ENCODE assay signal across 20 cellular contexts in the genomic region with DNA sequence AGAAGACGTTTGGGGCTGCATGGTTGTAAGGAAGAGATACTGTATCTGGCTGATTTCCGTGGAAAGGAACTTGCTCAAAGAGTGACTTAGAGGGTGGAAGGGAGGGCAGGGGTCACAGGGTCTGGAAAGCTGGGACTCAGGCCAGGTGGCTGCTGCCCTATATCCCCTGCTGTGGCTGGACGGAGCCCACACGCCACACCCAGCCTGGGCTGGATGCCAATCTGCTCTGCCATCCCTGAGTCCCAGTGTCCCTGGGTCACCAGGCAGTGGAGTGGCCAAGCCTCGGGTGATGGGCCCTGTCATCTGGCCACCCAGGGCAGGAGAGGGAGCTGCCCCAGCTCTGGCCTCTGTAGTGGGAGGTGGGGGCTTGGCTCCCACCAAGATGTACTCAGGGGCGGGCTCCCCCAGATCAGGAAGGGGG. TPM values are rescaled to one million over a fixed set of nuclear protein-coding genes. Genes with fewer than 3 reads are reported as not detected.
DNase-seq lines count a peak whose midpoint lies in the region; ATAC-seq, FAIRE-seq and TF ChIP-seq lines count a peak whose summit lies in the region.
"Had no signal": no experiment of that assay in that cellular context is flagged by ENCODE, and none has a peak within 500 bp of the region (broad histone marks: within the 10 kb centered on the region; RNA-seq: fewer than 3 reads in every experiment).

No MANE protein-coding gene starts in this region.

- no peak overlapping the region for H3K4me3 ChIP-seq in liver (ENCODE audit: low read depth in 1 of 3, low read length in 3 of 3)
- no peak overlapping the region for H3K4me3 ChIP-seq in HepG2 (replicated peaks in 1 of 3; ENCODE audit: insufficient read depth in 1 of 3, low read depth in 2 of 3, low read length in 3 of 3)
- H3K4me3 ChIP-seq in mucosa of descending colon, result no peak overlapping the region
- H3K4me3 ChIP-seq in brain microvascular endothelial cell (ENCODE audit: low read depth, low read length), result no peak overlapping the region
- H3K4me3 ChIP-seq: pancreas had no signal

- H4K20me1 ChIP-seq in HepG2 (ENCODE audit: insufficient read depth, low read length), result no peaks in the 10 kb centered on the region

- BruUV-seq in HepG2 (replicated peaks; lab: Mats Ljungman, UMichigan), result no TSS peak

- no peak for FAIRE-seq in HepG2 (lab: Jason Lieb, UNC)
- FAIRE-seq: GM19239, pancreas had no signal

- TF ChIP-seq RAD21 in liver (IDR thresholded peaks at IDR 0.05), result peak; percentile 54 to 65
- no peak for TF ChIP-seq RAD21 in HepG2 (CRISPR knock-in tag; IDR thresholded peaks at IDR 0.05)

- H3K4me2 ChIP-seq in HepG2 (ENCODE audit: low read depth, low read length), result no peak overlapping the region

- TF ChIP-seq CTCF in liver (IDR thresholded peaks at IDR 0.05; ENCODE audit: low read depth, low read length, missing input control) (no peak), HepG2 (CRISPR knock-in tag; IDR thresholded peaks at IDR 0.05) (no peak), mucosa of descending colon (IDR thresholded peaks at IDR 0.05) (no peak), RWPE1 (conservative IDR thresholded peaks at IDR 0.05; ENCODE audit: low read depth) (no peak), brain microvascular endothelial cell (IDR thresholded peaks at IDR 0.05; ENCODE audit: low read depth, low read length, missing control alignments) (no peak)

- no peaks in the 10 kb centered on the region for H3K79me2 ChIP-seq in HepG2 (ENCODE audit: insufficient read depth, low read length)

- TF ChIP-seq POLR2A in HepG2 (IDR thresholded peaks at IDR 0.05; ENCODE audit: insufficient read depth in 1 of 2, low read depth in 2 of 2, low read length in 2 of 2), result no peak

- POLR2A ChIA-PET in HepG2 (lab: Yijun Ruan, JAX) (no interaction called here), RWPE1 (lab: Yijun Ruan, JAX; ENCODE audit: low non-redundant PET) (no interaction called here)

- DNase-seq in HepG2 (ENCODE audit: low spot score) (no peak), dermis blood vessel endothelial cell (peak; percentile 13), mucosa of descending colon (peak in 1 of 3 donors; percentile 29), SKM-1 treated with dmso at 0.1 percent for 144 hours (lab: John Stamatoyannopoulos, UW; ENCODE audit: unreplicated experiment) (no peak), SHP77 treated with DMSO at 0.1 percent for 48 hours (lab: John Stamatoyannopoulos, UW) (no peak), RWPE1 (ENCODE audit: low spot score) (no peak), brain microvascular endothelial cell (no peak)
- DNase-seq: immature natural killer cell; Karpas-422; NCI-H1694; NCI-H446; stimulated activated CD4-positive, alpha-beta T cell treated with anti-CD3 and anti-CD28 coated beads, Interleukin-15, amount 100 ng/mL, for 24 hours had no signal

- ATAC-seq in HepG2 (no peak), mucosa of descending colon (peak; percentile 54)
- ATAC-seq: activated CD4-positive, CD25-positive, alpha-beta regulatory T cell treated with anti-CD3 and anti-CD28 coated beads, Interleukin-2, amount 50 U/mL, for 24 hours; pancreas; T-cell had no signal

- H3K9ac ChIP-seq in liver (ENCODE audit: low read depth in 1 of 2, low read length in 2 of 2), result no peak overlapping the region
- H3K9ac ChIP-seq in HepG2 (ENCODE audit: insufficient read depth, low read depth, low read length), result no peak overlapping the region

- no peaks in the 10 kb centered on the region for H3K27me3 ChIP-seq in liver (ENCODE audit: control insufficient read depth in 4 of 4, insufficient read depth in 4 of 4, low read length in 3 of 4)
- no peaks in the 10 kb centered on the region for H3K27me3 ChIP-seq in HepG2 (ENCODE audit: control insufficient read depth in 1 of 2, insufficient read depth in 2 of 2, low read length in 2 of 2)
- no peaks in the 10 kb centered on the region for H3K27me3 ChIP-seq in brain microvascular endothelial cell (replicated peaks)
- H3K27me3 ChIP-seq: pancreas had no signal

- H3K9me3 ChIP-seq in liver (ENCODE audit: control insufficient read depth in 4 of 4, low read length in 3 of 4) (no peaks in the 10 kb centered on the region), HepG2 (ENCODE audit: low read length) (no peaks in the 10 kb centered on the region), mucosa of descending colon (no peaks in the 10 kb centered on the region)
- H3K9me3 ChIP-seq: Caco-2, pancreas had no signal

- H3K36me3 ChIP-seq in liver (ENCODE audit: control insufficient read depth in 4 of 4, insufficient read depth in 3 of 4, low read depth in 1 of 4, low read length in 3 of 4) (peaks cover 5 to 41% (median 23%) of the 10 kb centered on the region in 4 donors), HepG2 (replicated peaks in 1 of 2; ENCODE audit: control insufficient read depth in 1 of 2, insufficient read depth in 2 of 2, low read length in 2 of 2) (peaks cover 16 to 49% of the 10 kb centered on the region in 2 experiments; a peak in 4 of 5 replicates), mucosa of descending colon (ENCODE audit: low read depth) (peaks cover 6% of the 10 kb centered on the region), brain microvascular endothelial cell (replicated peaks) (peaks cover 28% of the 10 kb centered on the region)

- no peak overlapping the region for H2AFZ ChIP-seq in HepG2 (ENCODE audit: low read length)

- TF ChIP-seq EP300 in HepG2 (IDR thresholded peaks at IDR 0.05; ENCODE audit: low read depth in 2 of 2, low read length in 2 of 2) (no peak), HepG2 (CRISPR knock-in tag; IDR thresholded peaks at IDR 0.05; ENCODE audit: borderline replicate concordance) (no peak)

- CTCF ChIA-PET in HepG2 (lab: Yijun Ruan, JAX; ENCODE audit: low intra/inter-chr PET ratio, low total read pairs) (no interaction called here), RWPE1 (lab: Yijun Ruan, JAX) (no interaction called here)

- H3K4me1 ChIP-seq in liver (ENCODE audit: control insufficient read depth in 4 of 4, insufficient read depth in 4 of 4, low read length in 3 of 4) (peaks cover 0 to 10% (median 1%) of the 10 kb centered on the region in 4 donors), HepG2 (ENCODE audit: insufficient read depth, low read length) (no peaks in the 10 kb centered on the region), mucosa of descending colon (ENCODE audit: low read depth) (no peaks in the 10 kb centered on the region)
- H3K4me1 ChIP-seq: Caco-2, pancreas had no signal

- WGBS in liver, result 33% methylated on average over 6 of the region's 6 CpGs
- 70% methylated on average over 4 of the region's 6 CpGs for WGBS in HepG2 (ENCODE audit: low lambda C conversion rate)

- intact Hi-C loops in HepG2 (cut with micrococcal nuclease; ENCODE audit: unreplicated experiment) (no loop called here), mucosa of descending colon (cut with DNase I, micrococcal nuclease) (no loop called here)

- in situ Hi-C loops in HepG2 (cut with HindIII; ENCODE audit: extremely low pct_ligation_motif_present, low pct_unique_long_range_greater_than_20kb) (no loop called here), brain microvascular endothelial cell (cut with HindIII; ENCODE audit: low pct_ligation_motif_present, low sequenced_read_pairs) (no loop called here)

- H3K27ac ChIP-seq in liver (ENCODE audit: low read depth in 1 of 2, low read length in 2 of 2) (peak overlapping the region in 1 of 2 donors; percentile 21), HepG2 (ENCODE audit: extremely low read length, insufficient read depth, low read length) (no peak overlapping the region), RWPE1 (no peak overlapping the region; the same call in 1 of the 2 replicates), brain microvascular endothelial cell (no peak overlapping the region)
- H3K27ac ChIP-seq: pancreas had no signal

RNA-seq across cellular contexts. Expression of gene KRTAP5-7, which starts 26.5 kb away (rescaled TPM):
- total RNA-seq in liver (under 1 TPM in 1 of 2 donors, not detected in 1; 0.19 TPM), HepG2 (2016; rRNA removed; fragmentation: Illumina TruSeq; extraction: Trizol) (not detected in 2 replicates), dermis blood vessel endothelial cell (not detected in 2 replicates), mucosa of descending colon (under 1 TPM in 2 of 3 donors, not detected in 1; 0.27 to 0.75 TPM)
- polyA plus RNA-seq in liver (not detected), HepG2 (2011; rRNA removed) (0.54 and 0.91 TPM in 2 replicates)
- total RNA-seq in HepG2 (2016; cell fraction: cytosol; rRNA removed; fragmentation: Illumina TruSeq; extraction: Trizol; ENCODE audit: low read depth), result not detected in 2 replicates
- total RNA-seq in HepG2 (2016; cell fraction: insoluble cytoplasmic fraction; rRNA removed; fragmentation: Illumina TruSeq; extraction: Trizol), result not detected in 2 replicates
- total RNA-seq in HepG2 (2016; cell fraction: membrane; rRNA removed; fragmentation: Illumina TruSeq; extraction: Trizol), result not detected in 2 replicates
- not detected in 2 replicates for total RNA-seq in HepG2 (2016; cell fraction: nucleus; rRNA removed; fragmentation: Illumina TruSeq; extraction: Trizol)
- 0.38 and 0.96 TPM in 2 replicates for polyA plus RNA-seq in HepG2 (2011; cell fraction: cytosol; rRNA removed)
- polyA plus RNA-seq in HepG2 (2011; cell fraction: nucleus; rRNA removed), result 2.2 and 3.3 TPM in 2 replicates
- polyA plus RNA-seq in HepG2 (2012), result 1.0 and 6.0 TPM in 2 replicates
- not detected in 2 replicates for polyA plus RNA-seq in HepG2 (2016; cell fraction: cytosol; fragmentation: Illumina TruSeq; extraction: Trizol; ENCODE audit: low read depth)
- polyA plus RNA-seq in HepG2 (2016; cell fraction: insoluble cytoplasmic fraction; fragmentation: Illumina TruSeq; extraction: Trizol; ENCODE audit: low read depth), result not detected in 2 replicates
- not detected in 2 replicates for polyA plus RNA-seq in HepG2 (2016; cell fraction: membrane; fragmentation: Illumina TruSeq; extraction: Trizol; ENCODE audit: low read depth)
- polyA plus RNA-seq in HepG2 (2016; cell fraction: nucleus; fragmentation: Illumina TruSeq; extraction: Trizol; ENCODE audit: insufficient read depth, low read depth), result not detected in 2 replicates
- polyA minus RNA-seq in HepG2 (2011; rRNA and poly(A)+ RNA removed; ENCODE audit: low replicate concordance), result 0.60 TPM in 1 of 2 replicates, not detected in the other
- not detected in 2 replicates for polyA minus RNA-seq in HepG2 (2011; cell fraction: cytosol; rRNA and poly(A)+ RNA removed)
- polyA minus RNA-seq in HepG2 (2011; cell fraction: nucleus; rRNA and poly(A)+ RNA removed), result 1.1 TPM in 1 of 2 replicates, not detected in the other
- total RNA-seq: Caco-2, glomerular endothelial cell, T-cell had no signal
- polyA plus RNA-seq: immature natural killer cell had no signal

RNA-seq across cellular contexts. Expression of gene KRTAP5-8, which starts 37.2 kb away (rescaled TPM):
- total RNA-seq in liver (not detected), HepG2 (2016; rRNA removed; fragmentation: Illumina TruSeq; extraction: Trizol) (not detected in 2 replicates), dermis blood vessel endothelial cell (not detected in 2 replicates), mucosa of descending colon (1 to 10 TPM in 1 of 3 donors, under 1 TPM in 1, not detected in 1; 0.35 to 1.1 TPM)
- polyA plus RNA-seq in liver (not detected), HepG2 (2011; rRNA removed) (0.05 and 0.20 TPM in 2 replicates)
- total RNA-seq in HepG2 (2016; cell fraction: cytosol; rRNA removed; fragmentation: Illumina TruSeq; extraction: Trizol; ENCODE audit: low read depth), result not detected in 2 replicates
- not detected in 2 replicates for total RNA-seq in HepG2 (2016; cell fraction: insoluble cytoplasmic fraction; rRNA removed; fragmentation: Illumina TruSeq; extraction: Trizol)
- total RNA-seq in HepG2 (2016; cell fraction: membrane; rRNA removed; fragmentation: Illumina TruSeq; extraction: Trizol), result not detected in 2 replicates
- not detected in 2 replicates for total RNA-seq in HepG2 (2016; cell fraction: nucleus; rRNA removed; fragmentation: Illumina TruSeq; extraction: Trizol)
- 0.09 and 0.17 TPM in 2 replicates for polyA plus RNA-seq in HepG2 (2011; cell fraction: cytosol; rRNA removed)
- 0.19 TPM in 1 of 2 replicates, not detected in the other for polyA plus RNA-seq in HepG2 (2011; cell fraction: nucleus; rRNA removed)
- polyA plus RNA-seq in HepG2 (2012), result 0.12 and 0.13 TPM in 2 replicates
- polyA plus RNA-seq in HepG2 (2016; cell fraction: cytosol; fragmentation: Illumina TruSeq; extraction: Trizol; ENCODE audit: low read depth), result not detected in 2 replicates
- polyA plus RNA-seq in HepG2 (2016; cell fraction: insoluble cytoplasmic fraction; fragmentation: Illumina TruSeq; extraction: Trizol; ENCODE audit: low read depth), result not detected in 2 replicates
- not detected in 2 replicates for polyA plus RNA-seq in HepG2 (2016; cell fraction: membrane; fragmentation: Illumina TruSeq; extraction: Trizol; ENCODE audit: low read depth)
- not detected in 2 replicates for polyA plus RNA-seq in HepG2 (2016; cell fraction: nucleus; fragmentation: Illumina TruSeq; extraction: Trizol; ENCODE audit: insufficient read depth, low read depth)
- 0.12 TPM in 2 replicates for polyA minus RNA-seq in HepG2 (2011; rRNA and poly(A)+ RNA removed; ENCODE audit: low replicate concordance)
- polyA minus RNA-seq in HepG2 (2011; cell fraction: cytosol; rRNA and poly(A)+ RNA removed), result not detected in 2 replicates
- not detected in 2 replicates for polyA minus RNA-seq in HepG2 (2011; cell fraction: nucleus; rRNA and poly(A)+ RNA removed)
- total RNA-seq: Caco-2, glomerular endothelial cell, mononuclear cell, T-cell had no signal
- polyA plus RNA-seq: immature natural killer cell had no signal

RNA-seq across cellular contexts. Expression of gene NADSYN1, which starts 47.6 kb away (rescaled TPM):
- 10 to 100 TPM; 19.8 to 33.6 TPM for total RNA-seq in liver
- 10 to 100 TPM; 16.6 to 24.6 TPM for polyA plus RNA-seq in liver
- 27.1 and 35.7 TPM in 2 replicates for total RNA-seq in HepG2 (2016; rRNA removed; fragmentation: Illumina TruSeq; extraction: Trizol)
- total RNA-seq in HepG2 (2016; cell fraction: cytosol; rRNA removed; fragmentation: Illumina TruSeq; extraction: Trizol; ENCODE audit: low read depth), result 8.5 and 12.4 TPM in 2 replicates
- 24.1 and 36.5 TPM in 2 replicates for total RNA-seq in HepG2 (2016; cell fraction: insoluble cytoplasmic fraction; rRNA removed; fragmentation: Illumina TruSeq; extraction: Trizol)
- total RNA-seq in HepG2 (2016; cell fraction: membrane; rRNA removed; fragmentation: Illumina TruSeq; extraction: Trizol), result 13.6 and 14.7 TPM in 2 replicates
- total RNA-seq in HepG2 (2016; cell fraction: nucleus; rRNA removed; fragmentation: Illumina TruSeq; extraction: Trizol), result 51.5 and 52.3 TPM in 2 replicates
- 51.5 and 63.4 TPM in 2 replicates for polyA plus RNA-seq in HepG2 (2011; rRNA removed)
- polyA plus RNA-seq in HepG2 (2011; cell fraction: cytosol; rRNA removed), result 35.3 and 38.4 TPM in 2 replicates
- 278 and 289 TPM in 2 replicates for polyA plus RNA-seq in HepG2 (2011; cell fraction: nucleus; rRNA removed)
- 36.9 and 39.9 TPM in 2 replicates for polyA plus RNA-seq in HepG2 (2012)
- polyA plus RNA-seq in HepG2 (2016; cell fraction: cytosol; fragmentation: Illumina TruSeq; extraction: Trizol; ENCODE audit: low read depth), result 8.2 and 8.4 TPM in 2 replicates
- polyA plus RNA-seq in HepG2 (2016; cell fraction: insoluble cytoplasmic fraction; fragmentation: Illumina TruSeq; extraction: Trizol; ENCODE audit: low read depth), result 21.4 and 22.2 TPM in 2 replicates
- polyA plus RNA-seq in HepG2 (2016; cell fraction: membrane; fragmentation: Illumina TruSeq; extraction: Trizol; ENCODE audit: low read depth), result 8.4 and 8.9 TPM in 2 replicates
- polyA plus RNA-seq in HepG2 (2016; cell fraction: nucleus; fragmentation: Illumina TruSeq; extraction: Trizol; ENCODE audit: insufficient read depth, low read depth), result 95.9 and 99.0 TPM in 2 replicates
- 80.9 and 97.1 TPM in 2 replicates for polyA minus RNA-seq in HepG2 (2011; rRNA and poly(A)+ RNA removed; ENCODE audit: low replicate concordance)
- 17.1 and 19.6 TPM in 2 replicates for polyA minus RNA-seq in HepG2 (2011; cell fraction: cytosol; rRNA and poly(A)+ RNA removed)
- polyA minus RNA-seq in HepG2 (2011; cell fraction: nucleus; rRNA and poly(A)+ RNA removed), result 117 and 142 TPM in 2 replicates
- total RNA-seq in dermis blood vessel endothelial cell, result 92.2 and 128 TPM in 2 replicates
- 100 to 1,000 TPM; 112 to 210 (median 141) TPM for total RNA-seq in mucosa of descending colon

RNA-seq across cellular contexts. Expression of gene KRTAP5-9, which starts 47.6 kb away (rescaled TPM):
- total RNA-seq in liver, result not detected
- polyA plus RNA-seq in liver, result under 1 TPM in 1 of 2 donors, not detected in 1; 0.06 TPM
- 0.09 TPM in 1 of 2 replicates, not detected in the other for total RNA-seq in HepG2 (2016; rRNA removed; fragmentation: Illumina TruSeq; extraction: Trizol)
- not detected in 2 replicates for total RNA-seq in HepG2 (2016; cell fraction: cytosol; rRNA removed; fragmentation: Illumina TruSeq; extraction: Trizol; ENCODE audit: low read depth)
- total RNA-seq in HepG2 (2016; cell fraction: insoluble cytoplasmic fraction; rRNA removed; fragmentation: Illumina TruSeq; extraction: Trizol), result 0.09 TPM in 1 of 2 replicates, not detected in the other
- total RNA-seq in HepG2 (2016; cell fraction: membrane; rRNA removed; fragmentation: Illumina TruSeq; extraction: Trizol), result not detected in 2 replicates
- total RNA-seq in HepG2 (2016; cell fraction: nucleus; rRNA removed; fragmentation: Illumina TruSeq; extraction: Trizol), result not detected in 2 replicates
- polyA plus RNA-seq in HepG2 (2011; rRNA removed), result 0.42 TPM in 1 of 2 replicates, not detected in the other
- polyA plus RNA-seq in HepG2 (2011; cell fraction: cytosol; rRNA removed), result 0.21 and 0.24 TPM in 2 replicates
- polyA plus RNA-seq in HepG2 (2011; cell fraction: nucleus; rRNA removed), result 0.98 and 1.3 TPM in 2 replicates
- 0.28 and 1.2 TPM in 2 replicates for polyA plus RNA-seq in HepG2 (2012)
- not detected in 2 replicates for polyA plus RNA-seq in HepG2 (2016; cell fraction: cytosol; fragmentation: Illumina TruSeq; extraction: Trizol; ENCODE audit: low read depth)
- not detected in 2 replicates for polyA plus RNA-seq in HepG2 (2016; cell fraction: insoluble cytoplasmic fraction; fragmentation: Illumina TruSeq; extraction: Trizol; ENCODE audit: low read depth)
- not detected in 2 replicates for polyA plus RNA-seq in HepG2 (2016; cell fraction: membrane; fragmentation: Illumina TruSeq; extraction: Trizol; ENCODE audit: low read depth)
- polyA plus RNA-seq in HepG2 (2016; cell fraction: nucleus; fragmentation: Illumina TruSeq; extraction: Trizol; ENCODE audit: insufficient read depth, low read depth), result 0.57 TPM in 1 of 2 replicates, not detected in the other
- 0.12 TPM in 1 of 2 replicates, not detected in the other for polyA minus RNA-seq in HepG2 (2011; rRNA and poly(A)+ RNA removed; ENCODE audit: low replicate concordance)
- polyA minus RNA-seq in HepG2 (2011; cell fraction: cytosol; rRNA and poly(A)+ RNA removed), result not detected in 2 replicates
- not detected in 2 replicates for polyA minus RNA-seq in HepG2 (2011; cell fraction: nucleus; rRNA and poly(A)+ RNA removed)
- total RNA-seq in dermis blood vessel endothelial cell, result not detected in 2 replicates
- 1 to 10 TPM in 1 of 3 donors, under 1 TPM in 1, not detected in 1; 0.60 to 1.4 TPM for total RNA-seq in mucosa of descending colon
- total RNA-seq: Caco-2, glomerular endothelial cell, mononuclear cell had no signal
- polyA plus RNA-seq: immature natural killer cell had no signal

RNA-seq across cellular contexts. Expression of gene DHCR7, which starts 52.4 kb away (rescaled TPM):
- total RNA-seq in liver (100 to 1,000 TPM; 149 to 224 TPM), HepG2 (2016; rRNA removed; fragmentation: Illumina TruSeq; extraction: Trizol) (40.4 and 96.0 TPM in 2 replicates), dermis blood vessel endothelial cell (41.9 and 110 TPM in 2 replicates), mucosa of descending colon (10 to 100 TPM; 26.5 to 68.6 (median 62.3) TPM)
- polyA plus RNA-seq in liver (100 to 1,000 TPM in 1 of 2 donors, 10 to 100 TPM in 1; 56.9 to 195 TPM), HepG2 (2011; rRNA removed) (143 and 241 TPM in 2 replicates)
- total RNA-seq in HepG2 (2016; cell fraction: cytosol; rRNA removed; fragmentation: Illumina TruSeq; extraction: Trizol; ENCODE audit: low read depth), result 11.3 and 13.3 TPM in 2 replicates
- 38.3 and 98.7 TPM in 2 replicates for total RNA-seq in HepG2 (2016; cell fraction: insoluble cytoplasmic fraction; rRNA removed; fragmentation: Illumina TruSeq; extraction: Trizol)
- 26.9 and 29.4 TPM in 2 replicates for total RNA-seq in HepG2 (2016; cell fraction: membrane; rRNA removed; fragmentation: Illumina TruSeq; extraction: Trizol)
- total RNA-seq in HepG2 (2016; cell fraction: nucleus; rRNA removed; fragmentation: Illumina TruSeq; extraction: Trizol), result 77.9 and 89.2 TPM in 2 replicates
- polyA plus RNA-seq in HepG2 (2011; cell fraction: cytosol; rRNA removed), result 92.8 and 116 TPM in 2 replicates
- polyA plus RNA-seq in HepG2 (2011; cell fraction: nucleus; rRNA removed), result 82.1 and 131 TPM in 2 replicates
- 315 and 354 TPM in 2 replicates for polyA plus RNA-seq in HepG2 (2012)
- polyA plus RNA-seq in HepG2 (2016; cell fraction: cytosol; fragmentation: Illumina TruSeq; extraction: Trizol; ENCODE audit: low read depth), result 16.5 and 16.7 TPM in 2 replicates
- 50.6 and 73.9 TPM in 2 replicates for polyA plus RNA-seq in HepG2 (2016; cell fraction: insoluble cytoplasmic fraction; fragmentation: Illumina TruSeq; extraction: Trizol; ENCODE audit: low read depth)
- polyA plus RNA-seq in HepG2 (2016; cell fraction: membrane; fragmentation: Illumina TruSeq; extraction: Trizol; ENCODE audit: low read depth), result 26.0 and 32.3 TPM in 2 replicates
- polyA plus RNA-seq in HepG2 (2016; cell fraction: nucleus; fragmentation: Illumina TruSeq; extraction: Trizol; ENCODE audit: insufficient read depth, low read depth), result 165 and 172 TPM in 2 replicates
- 160 and 313 TPM in 2 replicates for polyA minus RNA-seq in HepG2 (2011; rRNA and poly(A)+ RNA removed; ENCODE audit: low replicate concordance)
- 161 and 251 TPM in 2 replicates for polyA minus RNA-seq in HepG2 (2011; cell fraction: cytosol; rRNA and poly(A)+ RNA removed)
- polyA minus RNA-seq in HepG2 (2011; cell fraction: nucleus; rRNA and poly(A)+ RNA removed), result 34.2 and 48.4 TPM in 2 replicates
